ENCODE assay signal across 8 cellular contexts in genomic region chr16:2340564-2341455, GRCh38. TPM values are rescaled to one million over a fixed set of nuclear protein-coding genes. Genes with fewer than 3 reads are reported as not detected.
DNase-seq lines count a peak whose midpoint lies in the region; ATAC-seq lines count a peak whose summit lies in the region.

Gene ABCA3 (minus strand): TSS chr16:2340728. CDS start chr16:2326466, 14,262 bp downstream.

- no peaks in the 10 kb centered on the region for H3K9me3 ChIP-seq in mesodermal cell (ENCODE audit: control insufficient read depth, low read length)

- 23 to 26% methylated on average over 80 to 99 of the region's 110 CpGs for WGBS in mesodermal cell (ENCODE audit: insufficient coverage in 2 of 2), 2 experiments

- H3K4me3 ChIP-seq in mesodermal cell (ENCODE audit: extremely low read depth, insufficient read depth, low read length, poor library complexity, severe bottlenecking) = peak within 1 kb of the TSS; percentile 47

- ATAC-seq in GM21367 (IDR thresholded peaks at IDR 0.05; ENCODE audit: unreplicated experiment) = peak; percentile 64

- no peak within 1 kb of the TSS for H3K27ac ChIP-seq in mesodermal cell (ENCODE audit: low read depth, low read length, severe bottlenecking)

- no peaks in the 10 kb centered on the region for H3K36me3 ChIP-seq in mesodermal cell (ENCODE audit: control insufficient read depth, insufficient read depth, low read length)

- H3K4me1 ChIP-seq in mesodermal cell (ENCODE audit: control insufficient read depth, insufficient read depth, low read length, poor library complexity, severe bottlenecking) = peaks cover 3% of the 10 kb centered on the region

- peak; percentile 97 for DNase-seq in Caki2 (ENCODE audit: low read depth)
- DNase-seq in HT1080 (ENCODE audit: low read depth) = peak; percentile 85
- peak; percentile 89 to 95 for DNase-seq in NOMO-1 (lab: John Stamatoyannopoulos, UW; ENCODE audit: unreplicated experiment in 2 of 2)
- peak; percentile 68 for DNase-seq in activated CD8-positive, alpha-beta memory T cell treated with anti-CD3 and anti-CD28 coated beads, Interleukin-2, amount 50 U/mL, for 1 hour (ENCODE audit: extremely low read depth)
- DNase-seq in stimulated activated CD8-positive, alpha-beta memory T cell treated with anti-CD3 and anti-CD28 coated beads, Interleukin-15, amount 100 ng/mL, for 4 hours (ENCODE audit: low read depth in 2 of 2) = peak; percentile 81 to 91

- in situ Hi-C loops in Caki2 (cut with HindIII; ENCODE audit: low pct_unique_long_range_greater_than_20kb, low sequenced_read_pairs) = no loop called here
- in situ Hi-C loops in endometrial microvascular endothelial cells (cut with HindIII; ENCODE audit: inconsistent ontology term, low pct_unique_long_range_greater_than_20kb, low sequenced_read_pairs) = no loop called here

RNA-seq across cellular contexts. Expression of gene ABCA3, which starts in this region (rescaled TPM):
- 18.0 and 22.4 TPM in 2 replicates for total RNA-seq in Caki2 (2014; rRNA removed; shearing (Covaris generic); ENCODE audit: low replicate concordance)
- 0.13 and 0.14 TPM in 2 replicates for total RNA-seq in HT1080 (2014; rRNA removed; shearing (Covaris generic))
- 0.52 and 0.83 TPM in 2 replicates for polyA plus RNA-seq in HT1080 (2015; cell fraction: cytosol; rRNA removed)
- polyA plus RNA-seq in HT1080 (2015; cell fraction: nucleus; rRNA removed) = 0.52 and 0.55 TPM in 2 replicates
- total RNA-seq in endometrial microvascular endothelial cells (ENCODE audit: inconsistent ontology term) = 43.3 TPM
- 6.5 TPM for polyA plus RNA-seq in mesodermal cell (2013, experiment 1 of 2)
- polyA plus RNA-seq in mesodermal cell (2013, experiment 2 of 2) = 3.7 TPM

Comparison
In these comparisons a context has a peak if more than half of its experiments do, and no peak if none do; other contexts are left out.
1. RNA of gene ABCA3 (total RNA-seq): 43.3 TPM in endometrial microvascular endothelial cells (single experiment) and 18.0 to 22.4 TPM in Caki2; 0.13 to 0.14 TPM in HT1080; every median in the first group is over 10 times any median in the second.
2. Peak in DNase-seq in HT1080; RNA of the gene not detected or under 1 TPM.
3. Peak in every context shown above with its lines, with median percentiles within 50 percentile points of each other: DNase-seq.